ENCODE assay signal across 1 cellular context in the genomic region with DNA sequence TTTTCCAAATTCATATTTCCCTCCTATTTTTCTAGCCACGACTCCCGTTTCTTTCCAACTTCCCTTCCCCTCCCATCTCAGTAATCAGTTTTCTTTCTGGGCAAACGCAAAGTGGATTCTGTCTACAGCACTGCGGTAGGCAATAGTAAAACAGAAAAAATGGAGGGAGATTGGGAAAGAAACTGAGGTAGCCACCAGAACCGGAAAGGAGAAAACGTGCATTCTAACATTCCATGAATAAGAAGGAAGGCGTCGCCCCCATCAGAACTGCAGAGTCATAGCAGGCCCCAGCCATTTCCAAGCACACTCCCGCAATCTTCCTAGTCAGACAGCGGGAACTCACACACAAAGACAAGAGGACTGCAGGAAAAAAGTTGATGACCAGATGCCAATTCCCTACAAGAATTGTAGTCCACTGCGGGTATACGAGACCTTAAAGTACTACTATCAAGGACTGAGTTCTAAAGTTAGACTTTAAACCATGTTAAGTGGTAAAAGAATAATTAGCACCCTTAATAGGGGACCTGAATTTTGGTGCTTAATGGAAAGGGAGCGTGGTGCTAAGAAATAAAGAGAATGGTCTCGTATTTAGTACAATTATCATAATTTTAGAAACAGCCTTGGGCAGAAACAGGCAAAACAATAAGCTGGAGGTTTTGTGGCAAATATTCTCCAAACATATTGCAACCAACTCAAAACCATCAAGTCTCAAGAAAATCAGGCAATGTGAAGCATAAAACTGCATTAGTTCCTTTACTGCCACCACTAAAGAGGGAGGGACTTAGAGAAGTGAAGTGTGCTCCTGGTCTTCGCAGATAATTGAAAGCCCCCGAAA.
TF ChIP-seq lines count a peak whose summit lies in the region.

No MANE protein-coding gene starts in this region.

TF ChIP-seq in HCT116, 20 proteins besides CTCF, POLR2A, EP300 and RAD21:
- TF ChIP-seq, protein P1, sequence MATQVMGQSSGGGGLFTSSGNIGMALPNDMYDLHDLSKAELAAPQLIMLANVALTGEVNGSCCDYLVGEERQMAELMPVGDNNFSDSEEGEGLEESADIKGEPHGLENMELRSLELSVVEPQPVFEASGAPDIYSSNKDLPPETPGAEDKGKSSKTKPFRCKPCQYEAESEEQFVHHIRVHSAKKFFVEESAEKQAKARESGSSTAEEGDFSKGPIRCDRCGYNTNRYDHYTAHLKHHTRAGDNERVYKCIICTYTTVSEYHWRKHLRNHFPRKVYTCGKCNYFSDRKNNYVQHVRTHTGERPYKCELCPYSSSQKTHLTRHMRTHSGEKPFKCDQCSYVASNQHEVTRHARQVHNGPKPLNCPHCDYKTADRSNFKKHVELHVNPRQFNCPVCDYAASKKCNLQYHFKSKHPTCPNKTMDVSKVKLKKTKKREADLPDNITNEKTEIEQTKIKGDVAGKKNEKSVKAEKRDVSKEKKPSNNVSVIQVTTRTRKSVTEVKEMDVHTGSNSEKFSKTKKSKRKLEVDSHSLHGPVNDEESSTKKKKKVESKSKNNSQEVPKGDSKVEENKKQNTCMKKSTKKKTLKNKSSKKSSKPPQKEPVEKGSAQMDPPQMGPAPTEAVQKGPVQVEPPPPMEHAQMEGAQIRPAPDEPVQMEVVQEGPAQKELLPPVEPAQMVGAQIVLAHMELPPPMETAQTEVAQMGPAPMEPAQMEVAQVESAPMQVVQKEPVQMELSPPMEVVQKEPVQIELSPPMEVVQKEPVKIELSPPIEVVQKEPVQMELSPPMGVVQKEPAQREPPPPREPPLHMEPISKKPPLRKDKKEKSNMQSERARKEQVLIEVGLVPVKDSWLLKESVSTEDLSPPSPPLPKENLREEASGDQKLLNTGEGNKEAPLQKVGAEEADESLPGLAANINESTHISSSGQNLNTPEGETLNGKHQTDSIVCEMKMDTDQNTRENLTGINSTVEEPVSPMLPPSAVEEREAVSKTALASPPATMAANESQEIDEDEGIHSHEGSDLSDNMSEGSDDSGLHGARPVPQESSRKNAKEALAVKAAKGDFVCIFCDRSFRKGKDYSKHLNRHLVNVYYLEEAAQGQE (IDR thresholded peaks at IDR 0.05; ENCODE audit: low read depth) = no peak
- TF ChIP-seq YY1 (IDR thresholded peaks at IDR 0.05; ENCODE audit: extremely low read depth, insufficient replicate concordance, low read depth, low read length) (peak; percentile 56), SP1 (IDR thresholded peaks at IDR 0.05; ENCODE audit: low read depth) (0 out of 2 replicates have a peak, but pooled peaks have one; percentile 6), MAX (IDR thresholded peaks at IDR 0.05) (peak; percentile 49), POLR2AphosphoS5 (IDR thresholded peaks at IDR 0.05; ENCODE audit: low read depth, low read length) (peak; percentile 63; the same call in 1 of the 2 replicates)
